Comparison of ENCODE assay signal across 24 cellular contexts in the genomic region with DNA sequence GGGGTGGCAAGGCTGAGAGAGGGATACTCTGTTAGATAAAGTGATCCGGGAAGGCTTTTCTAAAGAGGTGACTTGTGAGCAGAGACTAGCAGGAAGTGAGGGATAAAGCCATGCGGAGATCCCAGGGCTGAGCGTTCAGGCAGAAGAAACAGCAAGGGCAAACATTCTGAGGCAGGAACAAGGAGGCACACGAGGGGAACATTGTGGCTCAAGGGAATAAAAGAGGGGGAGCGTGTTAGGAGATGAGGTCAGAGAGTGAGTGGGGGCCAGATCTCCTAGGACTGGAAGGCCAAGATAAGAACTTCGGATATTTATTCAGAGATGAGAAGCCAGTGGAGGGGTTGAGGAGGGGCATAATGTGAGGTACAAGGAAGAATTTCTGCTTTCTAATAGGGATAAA.
"Had no signal": no experiment of that assay in that cellular context is flagged by ENCODE, and none has a peak within 500 bp of the region (broad histone marks: within the 10 kb centered on the region; RNA-seq: fewer than 3 reads in every experiment).

No MANE protein-coding gene starts in this region.

- H3K4me1 ChIP-seq: breast epithelium had no signal

- H3K36me3 ChIP-seq: adrenal gland, breast epithelium, gastrocnemius medialis, heart right ventricle, prostate gland, suprapubic skin had no signal

- H3K9me3 ChIP-seq: adrenal gland, breast epithelium, gastrocnemius medialis, heart right ventricle, prostate gland, suprapubic skin had no signal

- H3K27me3 ChIP-seq: adrenal gland, breast epithelium, gastrocnemius medialis, suprapubic skin had no signal

- H3K9me3 Mint-ChIP-seq: activated naive CD4-positive, alpha-beta T cell treated with anti-CD3 and anti-CD28 coated beads, Interleukin-2, amount 50 U/mL, for 72 hours; activated T-helper 1 cell treated with anti-CD3 and anti-CD28 coated beads, Interleukin-12 subunit alpha, Interleukin-12 subunit beta, Interleukin-2, Interleukin-4 antibody, amounts not matched to agents 30 ng/mL and 10 ng/mL and 1 ng/mL, durations not matched to agents 14 hours and 24 hours and 36 hours; immature natural killer cell; memory B cell; naive thymus-derived CD4-positive, alpha-beta T cell; stimulated activated naive CD8-positive, alpha-beta T cell treated with anti-CD3 and anti-CD28 coated beads, Interleukin-15, amount 100 ng/mL, for 72 hours had no signal

- H3K36me3 Mint-ChIP-seq: activated naive CD4-positive, alpha-beta T cell treated with anti-CD3 and anti-CD28 coated beads, Interleukin-2, amount 50 U/mL, for 72 hours; memory B cell; naive thymus-derived CD4-positive, alpha-beta T cell had no signal

- H3K27ac Mint-ChIP-seq: activated CD4-positive, alpha-beta T cell treated with anti-CD3 and anti-CD28 coated beads for 36 hours; activated naive CD4-positive, alpha-beta T cell treated with anti-CD3 and anti-CD28 coated beads, Interleukin-2, amount 50 U/mL, for 72 hours; activated T-helper 1 cell treated with anti-CD3 and anti-CD28 coated beads, Interleukin-12 subunit alpha, Interleukin-12 subunit beta, Interleukin-2, Interleukin-4 antibody, amounts not matched to agents 30 ng/mL and 10 ng/mL and 1 ng/mL, durations not matched to agents 14 hours and 24 hours and 36 hours; immature natural killer cell; memory B cell; naive thymus-derived CD4-positive, alpha-beta T cell had no signal

- H3K27ac ChIP-seq: adrenal gland, breast epithelium, prostate gland, suprapubic skin had no signal

- ATAC-seq: activated CD4-positive, alpha-beta T cell treated with anti-CD3 and anti-CD28 coated beads for 36 hours; activated naive CD4-positive, alpha-beta T cell treated with anti-CD3 and anti-CD28 coated beads, Interleukin-2, amount 50 U/mL, for 72 hours; esophagus mucosa; naive thymus-derived CD4-positive, alpha-beta T cell; stimulated activated naive CD8-positive, alpha-beta T cell treated with anti-CD3 and anti-CD28 coated beads, Interleukin-15, amount 100 ng/mL, for 72 hours had no signal

- H3K4me3 Mint-ChIP-seq: activated CD4-positive, alpha-beta T cell treated with anti-CD3 and anti-CD28 coated beads for 36 hours; activated T-helper 1 cell treated with anti-CD3 and anti-CD28 coated beads, Interleukin-12 subunit alpha, Interleukin-12 subunit beta, Interleukin-2, Interleukin-4 antibody, amounts not matched to agents 30 ng/mL and 10 ng/mL and 1 ng/mL, durations not matched to agents 14 hours and 24 hours and 36 hours; immature natural killer cell; memory B cell; naive thymus-derived CD4-positive, alpha-beta T cell; stimulated activated naive CD8-positive, alpha-beta T cell treated with anti-CD3 and anti-CD28 coated beads, Interleukin-15, amount 100 ng/mL, for 72 hours had no signal

- DNase-seq: activated CD4-positive, alpha-beta T cell treated with anti-CD3 and anti-CD28 coated beads for 36 hours; activated CD4-positive, alpha-beta T cell treated with anti-CD3 and anti-CD28 coated beads, Interleukin-2, amount 50 U/mL, for 48 hours; activated gamma-delta T cell treated with Interleukin-2 at 50 U/mL for 16 hours; adrenal gland; cerebellar nuclear complex; effector CD4-positive, alpha-beta T cell; gastrocnemius medialis; heart right ventricle; immature natural killer cell; kidney glomerular epithelial cell; naive thymus-derived CD4-positive, alpha-beta T cell; right cardiac atrium; small intestine; stimulated activated CD4-positive, alpha-beta T cell treated with anti-CD3 and anti-CD28 coated beads, Interleukin-4, amount 100 ng/mL, for 1 hour; stimulated activated naive CD8-positive, alpha-beta T cell treated with anti-CD3 and anti-CD28 coated beads, Interleukin-15, amount 100 ng/mL, for 72 hours; T-helper 2 cell; trophoblast cell had no signal

- H3K4me3 ChIP-seq: adrenal gland, breast epithelium, gastrocnemius medialis, heart right ventricle, prostate gland, suprapubic skin had no signal
